20 cellular contexts compared by ENCODE assay signal in the genomic region with DNA sequence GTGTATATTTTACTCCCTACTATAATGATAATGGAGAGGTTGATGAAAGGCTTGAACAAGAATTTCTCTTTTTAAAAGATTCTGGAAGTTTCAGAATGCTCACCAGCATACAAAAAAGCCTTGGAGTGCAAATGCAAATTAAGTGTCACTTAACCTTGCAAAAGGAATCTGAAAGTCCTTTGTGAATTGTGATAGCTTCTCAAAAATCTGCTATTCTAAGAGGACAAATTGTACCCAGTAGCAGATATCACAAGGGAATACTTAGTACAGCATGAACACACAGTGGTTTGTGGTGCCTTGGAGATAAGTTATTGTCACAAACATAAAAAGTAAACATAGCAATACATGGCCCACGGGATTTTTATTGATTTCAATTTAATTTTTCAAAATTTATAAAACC.
DNase-seq lines count a peak whose midpoint lies in the region; ATAC-seq and TF ChIP-seq lines count a peak whose summit lies in the region.
"Had no signal": no experiment of that assay in that cellular context is flagged by ENCODE, and none has a peak within 500 bp of the region (broad histone marks: within the 10 kb centered on the region; RNA-seq: fewer than 3 reads in every experiment).

No MANE protein-coding gene starts in this region.

- WGBS in SK-N-SH (ENCODE audit: low lambda C conversion rate), result 0% methylated on average over 1 of the region's 1 CpG
- 40 to 76% methylated on average over 1 of the region's 1 CpG for WGBS in gastroesophageal sphincter (ENCODE audit: low coverage in 1 of 2), 2 donors

- H2AFZ ChIP-seq in SK-N-SH (ENCODE audit: low read depth) (no peak overlapping the region), neural progenitor cell (replicated peaks) (no peak overlapping the region)

- H3K9me3 ChIP-seq in SK-N-SH (no peaks in the 10 kb centered on the region), neural progenitor cell (ENCODE audit: low read depth) (no peaks in the 10 kb centered on the region), gastroesophageal sphincter (no peaks in the 10 kb centered on the region), mucosa of descending colon (no peaks in the 10 kb centered on the region)
- H3K9me3 ChIP-seq: MG63 had no signal

- no peak for DNase-seq in SK-N-SH
- no peak for DNase-seq in dorsolateral prefrontal cortex
- DNase-seq in neural progenitor cell (ENCODE audit: low spot score), result no peak
- DNase-seq in mucosa of descending colon, result no peak
- DNase-seq: CD8-positive, alpha-beta T cell; Kasumi-1; MG63; NCI-H1048; NCI-H1436; NCI-H187 treated with DMSO at 0.1 percent for 48 hours; NCI-H2107; NCI-H446 treated with DMSO at 0.1 percent for 48 hours; NCI-H526 treated with DMSO at 0.1 percent for 48 hours; Right ventricle myocardium superior had no signal

- no peak overlapping the region for H3K4me3 Mint-ChIP-seq in neural progenitor cell
- H3K4me3 Mint-ChIP-seq: CD8-positive, alpha-beta T cell had no signal

- CTCF ChIA-PET in SK-N-SH (lab: Yijun Ruan, JAX), result no interaction called here

- H3K9me2 ChIP-seq in SK-N-SH, result no peaks in the 10 kb centered on the region

- H3K9me3 Mint-ChIP-seq in neural progenitor cell, result peaks cover 2% of the 10 kb centered on the region
- H3K9me3 Mint-ChIP-seq: CD8-positive, alpha-beta T cell had no signal

- POLR2A ChIA-PET in SK-N-SH (lab: Yijun Ruan, JAX), result no interaction called here

- TF ChIP-seq RAD21 in SK-N-SH (IDR thresholded peaks at IDR 0.05; ENCODE audit: low read length), result no peak

- peaks cover 13% of the 10 kb centered on the region for H3K4me1 Mint-ChIP-seq in neural progenitor cell

- H3K36me3 ChIP-seq in SK-N-SH (replicated peaks in 1 of 2; ENCODE audit: control insufficient read depth in 1 of 2, insufficient read depth in 2 of 2, low read length in 1 of 2) (no peaks in the 10 kb centered on the region), neural progenitor cell (no peaks in the 10 kb centered on the region), gastroesophageal sphincter (no peaks in the 10 kb centered on the region), mucosa of descending colon (ENCODE audit: low read depth) (no peaks in the 10 kb centered on the region)
- H3K36me3 ChIP-seq: MG63 had no signal

- H3K79me2 ChIP-seq in SK-N-SH (ENCODE audit: insufficient read depth) (no peaks in the 10 kb centered on the region), neural progenitor cell (ENCODE audit: low read depth) (no peaks in the 10 kb centered on the region)

- no peak for TF ChIP-seq EP300 in SK-N-SH (IDR thresholded peaks at IDR 0.05; ENCODE audit: borderline replicate concordance in 1 of 2, low read depth in 1 of 2, low read length in 1 of 2)
- TF ChIP-seq EP300 in gastroesophageal sphincter (IDR thresholded peaks at IDR 0.05), result no peak

- H3K27ac Mint-ChIP-seq in neural progenitor cell, result peak overlapping the region; percentile 27
- H3K27ac Mint-ChIP-seq: CD8-positive, alpha-beta T cell had no signal

- H3K27ac ChIP-seq in SK-N-SH (ENCODE audit: low read depth in 2 of 2, low read length in 1 of 2), result no peak overlapping the region
- peak overlapping the region in 39 of 59 donors; percentile 2 to 78 (median 51) for H3K27ac ChIP-seq in dorsolateral prefrontal cortex
- H3K27ac ChIP-seq in neural progenitor cell, result no peak overlapping the region
- H3K27ac ChIP-seq in temporal lobe (ENCODE audit: low read depth, low read length), result peak overlapping the region; percentile 0
- H3K27ac ChIP-seq in gastroesophageal sphincter, result no peak overlapping the region
- H3K27ac ChIP-seq: 22Rv1 had no signal

- no peaks in the 10 kb centered on the region for H3K4me1 ChIP-seq in SK-N-SH (ENCODE audit: control insufficient read depth in 1 of 2, insufficient read depth in 2 of 2, low read depth in 1 of 2, low read length in 1 of 2)
- H3K4me1 ChIP-seq in neural progenitor cell, result no peaks in the 10 kb centered on the region
- no peaks in the 10 kb centered on the region for H3K4me1 ChIP-seq in gastroesophageal sphincter
- H3K4me1 ChIP-seq in mucosa of descending colon (ENCODE audit: low read depth), result no peaks in the 10 kb centered on the region

- H3F3A ChIP-seq in SK-N-SH (replicated peaks; ENCODE audit: insufficient read depth), result no peaks in the 10 kb centered on the region
- H3F3A ChIP-seq in neural progenitor cell (ENCODE audit: low read depth), result no peaks in the 10 kb centered on the region

- no peaks in the 10 kb centered on the region for H3K27me3 ChIP-seq in SK-N-SH (ENCODE audit: insufficient read depth)
- no peaks in the 10 kb centered on the region for H3K27me3 ChIP-seq in dorsolateral prefrontal cortex
- no peaks in the 10 kb centered on the region for H3K27me3 ChIP-seq in neural progenitor cell
- H3K27me3 ChIP-seq in gastroesophageal sphincter, result no peaks in the 10 kb centered on the region
- H3K27me3 ChIP-seq: MG63 had no signal

- no peak for TF ChIP-seq CTCF in SK-N-SH (IDR thresholded peaks at IDR 0.05)
- no peak for TF ChIP-seq CTCF in dorsolateral prefrontal cortex (IDR thresholded peaks at IDR 0.05 in 54 of 56, conservative IDR thresholded peaks at IDR 0.05 in 2 of 56; ENCODE audit: low read depth in 1 of 56, partially characterized antibody in 56 of 56)
- TF ChIP-seq CTCF in neural progenitor cell (IDR thresholded peaks at IDR 0.05), result no peak
- TF ChIP-seq CTCF in gastroesophageal sphincter (IDR thresholded peaks at IDR 0.05), result no peak
- TF ChIP-seq CTCF in mucosa of descending colon (IDR thresholded peaks at IDR 0.05), result no peak

- H4K20me1 ChIP-seq in SK-N-SH (ENCODE audit: insufficient read depth) (no peaks in the 10 kb centered on the region), neural progenitor cell (ENCODE audit: low read depth) (no peaks in the 10 kb centered on the region)

- intact Hi-C loops in dorsolateral prefrontal cortex (cut with DNase I), result no loop called here
- intact Hi-C loops in mucosa of descending colon (cut with DNase I, micrococcal nuclease), result no loop called here

- no peaks in the 10 kb centered on the region for H3K36me3 Mint-ChIP-seq in neural progenitor cell
- H3K36me3 Mint-ChIP-seq: CD8-positive, alpha-beta T cell had no signal

- H3K27me3 Mint-ChIP-seq in neural progenitor cell (ENCODE audit: insufficient read depth, low read depth), result no peaks in the 10 kb centered on the region

- H3K9ac ChIP-seq in SK-N-SH (no peak overlapping the region), neural progenitor cell (no peak overlapping the region)

- H3K4me3 ChIP-seq in SK-N-SH (ENCODE audit: low read depth in 2 of 2, low read length in 1 of 2) (no peak overlapping the region), dorsolateral prefrontal cortex (peak overlapping the region in 3 of 59 donors; percentile 6 to 15 (median 12)), neural progenitor cell (no peak overlapping the region), gastroesophageal sphincter (no peak overlapping the region), mucosa of descending colon (no peak overlapping the region)
- H3K4me3 ChIP-seq: MG63 had no signal

- TF ChIP-seq POLR2A in gastroesophageal sphincter (IDR thresholded peaks at IDR 0.05), result no peak

- ATAC-seq in SK-N-SH treated with all-trans-retinoic acid at 6 μM for 48 hours, result peak; percentile 49; the same call in 2 of the 3 replicates
- ATAC-seq in HG03108 (IDR thresholded peaks at IDR 0.05; ENCODE audit: unreplicated experiment), result no peak
- ATAC-seq in gastroesophageal sphincter, result no peak
- ATAC-seq in mucosa of descending colon, result no peak
- ATAC-seq: CD8-positive, alpha-beta T cell; HCT116 had no signal

- H3K4me2 ChIP-seq in SK-N-SH (no peak overlapping the region), neural progenitor cell (no peak overlapping the region)

TF ChIP-seq in SK-N-SH treated with all-trans-retinoic acid at 6 μM for 48 hours, 23 proteins besides CTCF, POLR2A, EP300 and RAD21:
- TF ChIP-seq OSR1 (CRISPR knock-in tag; IDR thresholded peaks at IDR 0.05) (no peak), BACH2 (CRISPR knock-in tag; IDR thresholded peaks at IDR 0.05; ENCODE audit: borderline replicate concordance) (no peak)

TF ChIP-seq in SK-N-SH, 30 proteins besides CTCF, POLR2A, EP300 and RAD21:
- TF ChIP-seq TEAD4 (IDR thresholded peaks at IDR 0.05; ENCODE audit: borderline replicate concordance, insufficient read depth) (no peak), FOSL2 (IDR thresholded peaks at IDR 0.05; ENCODE audit: borderline replicate concordance, low read depth) (no peak), GABPA (IDR thresholded peaks at IDR 0.05; ENCODE audit: low read depth) (no peak), MEF2A (IDR thresholded peaks at IDR 0.05; ENCODE audit: borderline replicate concordance, low read depth) (no peak), SIN3A (IDR thresholded peaks at IDR 0.05; ENCODE audit: borderline replicate concordance, low read depth, low read length) (no peak), PBX3 (IDR thresholded peaks at IDR 0.05) (no peak), USF1 (IDR thresholded peaks at IDR 0.05; ENCODE audit: borderline replicate concordance, low read depth) (no peak)
- TF ChIP-seq, protein P1, sequence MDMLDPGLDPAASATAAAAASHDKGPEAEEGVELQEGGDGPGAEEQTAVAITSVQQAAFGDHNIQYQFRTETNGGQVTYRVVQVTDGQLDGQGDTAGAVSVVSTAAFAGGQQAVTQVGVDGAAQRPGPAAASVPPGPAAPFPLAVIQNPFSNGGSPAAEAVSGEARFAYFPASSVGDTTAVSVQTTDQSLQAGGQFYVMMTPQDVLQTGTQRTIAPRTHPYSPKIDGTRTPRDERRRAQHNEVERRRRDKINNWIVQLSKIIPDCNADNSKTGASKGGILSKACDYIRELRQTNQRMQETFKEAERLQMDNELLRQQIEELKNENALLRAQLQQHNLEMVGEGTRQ (IDR thresholded peaks at IDR 0.05; ENCODE audit: borderline replicate concordance, low read depth, low read length), result no peak

Comparison
In these comparisons a context has a peak if more than half of its experiments do, and no peak if none do; other contexts are left out.
1. H3K27ac ChIP-seq: peak in dorsolateral prefrontal cortex (39 of 59) and temporal lobe (single experiment); none in SK-N-SH (0 of 2), neural progenitor cell (single experiment) and gastroesophageal sphincter (0 of 4).